In genomic region chr18:56083889-56084288, GRCh38 we compare ENCODE assay signal across 1 cellular context.
TF ChIP-seq lines count a peak whose summit lies in the region.

No MANE protein-coding gene starts in this region.

TF ChIP-seq in GM23338, 12 proteins besides CTCF, POLR2A, EP300 and RAD21:
- no peak for TF ChIP-seq ZNF462 (CRISPR knock-in tag; IDR thresholded peaks at IDR 0.05)
- TF ChIP-seq STAT1 (IDR thresholded peaks at IDR 0.05; ENCODE audit: unreplicated experiment), result no peak
- TF ChIP-seq EZH2 (IDR thresholded peaks at IDR 0.05; ENCODE audit: low read depth, unreplicated experiment), result no peak
- no peak for TF ChIP-seq ZNF114 (CRISPR knock-in tag; IDR thresholded peaks at IDR 0.05)
- TF ChIP-seq, protein P1, sequence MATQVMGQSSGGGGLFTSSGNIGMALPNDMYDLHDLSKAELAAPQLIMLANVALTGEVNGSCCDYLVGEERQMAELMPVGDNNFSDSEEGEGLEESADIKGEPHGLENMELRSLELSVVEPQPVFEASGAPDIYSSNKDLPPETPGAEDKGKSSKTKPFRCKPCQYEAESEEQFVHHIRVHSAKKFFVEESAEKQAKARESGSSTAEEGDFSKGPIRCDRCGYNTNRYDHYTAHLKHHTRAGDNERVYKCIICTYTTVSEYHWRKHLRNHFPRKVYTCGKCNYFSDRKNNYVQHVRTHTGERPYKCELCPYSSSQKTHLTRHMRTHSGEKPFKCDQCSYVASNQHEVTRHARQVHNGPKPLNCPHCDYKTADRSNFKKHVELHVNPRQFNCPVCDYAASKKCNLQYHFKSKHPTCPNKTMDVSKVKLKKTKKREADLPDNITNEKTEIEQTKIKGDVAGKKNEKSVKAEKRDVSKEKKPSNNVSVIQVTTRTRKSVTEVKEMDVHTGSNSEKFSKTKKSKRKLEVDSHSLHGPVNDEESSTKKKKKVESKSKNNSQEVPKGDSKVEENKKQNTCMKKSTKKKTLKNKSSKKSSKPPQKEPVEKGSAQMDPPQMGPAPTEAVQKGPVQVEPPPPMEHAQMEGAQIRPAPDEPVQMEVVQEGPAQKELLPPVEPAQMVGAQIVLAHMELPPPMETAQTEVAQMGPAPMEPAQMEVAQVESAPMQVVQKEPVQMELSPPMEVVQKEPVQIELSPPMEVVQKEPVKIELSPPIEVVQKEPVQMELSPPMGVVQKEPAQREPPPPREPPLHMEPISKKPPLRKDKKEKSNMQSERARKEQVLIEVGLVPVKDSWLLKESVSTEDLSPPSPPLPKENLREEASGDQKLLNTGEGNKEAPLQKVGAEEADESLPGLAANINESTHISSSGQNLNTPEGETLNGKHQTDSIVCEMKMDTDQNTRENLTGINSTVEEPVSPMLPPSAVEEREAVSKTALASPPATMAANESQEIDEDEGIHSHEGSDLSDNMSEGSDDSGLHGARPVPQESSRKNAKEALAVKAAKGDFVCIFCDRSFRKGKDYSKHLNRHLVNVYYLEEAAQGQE (IDR thresholded peaks at IDR 0.05; ENCODE audit: unreplicated experiment), result no peak
- no peak for TF ChIP-seq CREB1 (CRISPR knock-in tag; IDR thresholded peaks at IDR 0.05; ENCODE audit: low read depth)
- TF ChIP-seq ZNF331 (CRISPR knock-in tag; IDR thresholded peaks at IDR 0.05; ENCODE audit: low read depth), result no peak
- TF ChIP-seq ETS1 (IDR thresholded peaks at IDR 0.05), result no peak
- no peak for TF ChIP-seq NANOG (IDR thresholded peaks at IDR 0.05; ENCODE audit: borderline replicate concordance)
- no peak for TF ChIP-seq EZH2phosphoT487 (IDR thresholded peaks at IDR 0.05; ENCODE audit: unreplicated experiment)
- TF ChIP-seq JUNB (IDR thresholded peaks at IDR 0.05; ENCODE audit: unreplicated experiment), result no peak
- TF ChIP-seq POLR2AphosphoS5 (IDR thresholded peaks at IDR 0.05; ENCODE audit: low read depth), result no peak
